ENCODE assay signal across 6 cellular contexts in the genomic region with DNA sequence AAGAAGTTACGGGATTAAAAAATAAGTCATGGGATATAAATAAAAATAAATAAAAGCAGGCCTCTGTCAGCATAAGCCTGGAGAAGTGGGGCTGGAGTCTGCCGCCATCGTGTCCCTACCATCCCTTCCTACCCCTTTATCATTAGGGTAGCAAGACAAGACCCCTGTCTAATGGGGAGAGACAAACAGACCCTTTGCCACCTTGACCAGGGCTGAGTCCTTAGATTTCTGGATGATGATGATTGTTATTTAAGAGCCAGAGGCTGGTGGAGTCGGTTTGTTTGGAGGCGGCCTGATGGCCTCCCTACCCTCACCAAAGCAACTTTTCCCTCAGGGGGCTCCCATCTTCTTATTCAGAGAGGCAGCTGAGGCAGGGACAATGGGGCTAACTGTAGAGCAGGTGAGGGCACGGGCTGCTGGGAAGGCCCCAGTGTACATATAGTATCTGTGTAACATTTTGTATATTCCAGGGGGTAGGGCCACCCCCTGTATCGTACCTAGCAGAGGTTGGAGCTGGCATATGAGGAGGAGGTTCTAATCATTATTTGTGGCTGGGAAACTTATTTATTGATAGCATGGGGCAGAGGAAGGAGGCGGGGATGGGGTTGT. TPM values are rescaled to one million over a fixed set of nuclear protein-coding genes. Genes with fewer than 3 reads are reported as not detected.
"Had no signal": no experiment of that assay in that cellular context is flagged by ENCODE, and none has a peak within 500 bp of the region (broad histone marks: within the 10 kb centered on the region; RNA-seq: fewer than 3 reads in every experiment).

No MANE protein-coding gene starts in this region.

RNA-seq across cellular contexts. Expression of a gene that starts 8.8 kb away (rescaled TPM):
- total RNA-seq: GM23248, HepG2, HFFc6, HT1080 had no signal
- polyA plus RNA-seq: GM23248, IgD-negative memory B cell had no signal

RNA-seq across cellular contexts. Expression of a gene that starts 15.7 kb away (rescaled TPM):
- total RNA-seq: GM23248, H9, HepG2, HFFc6, HT1080 had no signal
- polyA plus RNA-seq: GM23248, HepG2, IgD-negative memory B cell had no signal
